ENCODE assay signal across 1 cellular context in genomic region chr17:4412933-4413831, GRCh38.
TF ChIP-seq lines count a peak whose summit lies in the region.

No MANE protein-coding gene starts in this region.

TF ChIP-seq in H1, 55 proteins besides CTCF, POLR2A, EP300 and RAD21 (continued from another document):
- TF ChIP-seq E2F6 (IDR thresholded peaks at IDR 0.05) = no peak
- TF ChIP-seq NANOG (IDR thresholded peaks at IDR 0.05; ENCODE audit: insufficient read depth, low read depth, low read length, poor library complexity, severe bottlenecking) = no peak
- no peak for TF ChIP-seq RXRA (IDR thresholded peaks at IDR 0.05; ENCODE audit: insufficient read depth, low read depth, low read length)
- no peak for TF ChIP-seq SIRT6 (IDR thresholded peaks at IDR 0.05; ENCODE audit: low read length)
- peak; percentile 24; the same call in 1 of the 2 replicates for TF ChIP-seq KDM5A (IDR thresholded peaks at IDR 0.05; ENCODE audit: low read length)
- peak; percentile 64 for TF ChIP-seq CREB1 (IDR thresholded peaks at IDR 0.05)
- no peak for TF ChIP-seq FOSL1 (IDR thresholded peaks at IDR 0.05; ENCODE audit: insufficient read depth, low read depth, low read length)
- TF ChIP-seq JUND (IDR thresholded peaks at IDR 0.05; ENCODE audit: low read length) = no peak; the same call in 1 of the 2 replicates
- TF ChIP-seq RBBP5 (IDR thresholded peaks at IDR 0.05; ENCODE audit: borderline replicate concordance, low read depth, low read length) = no peak
- TF ChIP-seq ASH2L (IDR thresholded peaks at IDR 0.05; ENCODE audit: low read length) = no peak
- TF ChIP-seq JUN (IDR thresholded peaks at IDR 0.05; ENCODE audit: low read depth, low read length) = no peak; the same call in 1 of the 2 replicates
- 0 out of 2 replicates have a peak, but pooled peaks have one; percentile 55 for TF ChIP-seq EGR1 (IDR thresholded peaks at IDR 0.05; ENCODE audit: borderline replicate concordance, low read depth, low read length)
- no peak for TF ChIP-seq POLR2AphosphoS5 (IDR thresholded peaks at IDR 0.05; ENCODE audit: low read depth, low read length)
- TF ChIP-seq CTBP2 (IDR thresholded peaks at IDR 0.05; ENCODE audit: borderline replicate concordance, insufficient read depth, insufficient read length, low read length) = no peak
- 0 out of 2 replicates have a peak, but pooled peaks have one; percentile 32 for TF ChIP-seq SP1 (IDR thresholded peaks at IDR 0.05; ENCODE audit: low read depth, low read length)
- TF ChIP-seq POU5F1 (IDR thresholded peaks at IDR 0.05; ENCODE audit: low read depth, low read length) = no peak
- peak in 1 of 2 experiments; percentile 74; a peak in 1 of 4 replicates for TF ChIP-seq SIN3A (conservative IDR thresholded peaks at IDR 0.05 in 1 of 2, IDR thresholded peaks at IDR 0.05 in 1 of 2; ENCODE audit: low read depth in 1 of 2, low read length in 2 of 2)
- no peak for TF ChIP-seq SRF (IDR thresholded peaks at IDR 0.05; ENCODE audit: low read depth, low read length)
- TF ChIP-seq BCL11A (IDR thresholded peaks at IDR 0.05; ENCODE audit: low read depth in 2 of 2, low read length in 2 of 2) = no peak
- TF ChIP-seq KDM4A (IDR thresholded peaks at IDR 0.05; ENCODE audit: low read depth, low read length, severe bottlenecking) = no peak
- TF ChIP-seq CEBPB (IDR thresholded peaks at IDR 0.05; ENCODE audit: low read depth, low read length) = peak; percentile 21; the same call in 1 of the 2 replicates
- TF ChIP-seq RNF2 (IDR thresholded peaks at IDR 0.05; ENCODE audit: borderline replicate concordance, low read depth, low read length, missing control alignments, poor library complexity, severe bottlenecking) = no peak
- peak; percentile 59 to 88; a peak in 1 of 4 replicates for TF ChIP-seq HDAC2 (IDR thresholded peaks at IDR 0.05; ENCODE audit: borderline replicate concordance in 1 of 2, low read depth in 2 of 2, low read length in 2 of 2)
- no peak for TF ChIP-seq SP2 (IDR thresholded peaks at IDR 0.05; ENCODE audit: low read length)
- peak; percentile 67; the same call in 1 of the 2 replicates for TF ChIP-seq CHD2 (IDR thresholded peaks at IDR 0.05; ENCODE audit: low read length)
- no peak for TF ChIP-seq HDAC6 (IDR thresholded peaks at IDR 0.05; ENCODE audit: low read depth, low read length)
- peak; percentile 6; the same call in 1 of the 2 replicates for TF ChIP-seq MAFK (IDR thresholded peaks at IDR 0.05; ENCODE audit: low read depth, low read length)
- TF ChIP-seq GABPA (IDR thresholded peaks at IDR 0.05; ENCODE audit: borderline replicate concordance, insufficient read depth, low read length) = no peak; the same call in 1 of the 2 replicates
- no peak for TF ChIP-seq TAF7 (optimal IDR thresholded peaks at IDR 0.05; ENCODE audit: borderline replicate concordance, low read depth, low read length)
- TF ChIP-seq MAX (IDR thresholded peaks at IDR 0.05) = no peak
- peak; percentile 98 for TF ChIP-seq KDM1A (IDR thresholded peaks at IDR 0.05; ENCODE audit: borderline replicate concordance, low read length)
- TF ChIP-seq NRF1 (IDR thresholded peaks at IDR 0.05; ENCODE audit: low read depth, low read length) = no peak
- TF ChIP-seq ATF2 (IDR thresholded peaks at IDR 0.05; ENCODE audit: low read length) = no peak
- no peak for TF ChIP-seq TEAD4 (IDR thresholded peaks at IDR 0.05; ENCODE audit: low read depth, low read length)
- no peak for TF ChIP-seq CHD7 (IDR thresholded peaks at IDR 0.05; ENCODE audit: insufficient replicate concordance, low read length)
- no peak for TF ChIP-seq SAP30 (IDR thresholded peaks at IDR 0.05; ENCODE audit: insufficient read depth, insufficient replicate concordance, low read length)
- no peak for TF ChIP-seq EZH2 (IDR thresholded peaks at IDR 0.05; ENCODE audit: low read depth, low read length, severe bottlenecking)
- 0 out of 2 replicates have a peak, but pooled peaks have one; percentile 35 for TF ChIP-seq TCF12 (IDR thresholded peaks at IDR 0.05; ENCODE audit: low read depth, low read length)
- TF ChIP-seq GTF2F1 (IDR thresholded peaks at IDR 0.05; ENCODE audit: borderline replicate concordance, low read depth, low read length) = no peak
- TF ChIP-seq PHF8 (conservative IDR thresholded peaks at IDR 0.05; ENCODE audit: low read depth, low read length) = no peak
- no peak for TF ChIP-seq RFX5 (IDR thresholded peaks at IDR 0.05; ENCODE audit: borderline replicate concordance, low read depth, low read length)
- no peak for TF ChIP-seq SIX5 (IDR thresholded peaks at IDR 0.05; ENCODE audit: low read depth, low read length)
